In the genomic region with DNA sequence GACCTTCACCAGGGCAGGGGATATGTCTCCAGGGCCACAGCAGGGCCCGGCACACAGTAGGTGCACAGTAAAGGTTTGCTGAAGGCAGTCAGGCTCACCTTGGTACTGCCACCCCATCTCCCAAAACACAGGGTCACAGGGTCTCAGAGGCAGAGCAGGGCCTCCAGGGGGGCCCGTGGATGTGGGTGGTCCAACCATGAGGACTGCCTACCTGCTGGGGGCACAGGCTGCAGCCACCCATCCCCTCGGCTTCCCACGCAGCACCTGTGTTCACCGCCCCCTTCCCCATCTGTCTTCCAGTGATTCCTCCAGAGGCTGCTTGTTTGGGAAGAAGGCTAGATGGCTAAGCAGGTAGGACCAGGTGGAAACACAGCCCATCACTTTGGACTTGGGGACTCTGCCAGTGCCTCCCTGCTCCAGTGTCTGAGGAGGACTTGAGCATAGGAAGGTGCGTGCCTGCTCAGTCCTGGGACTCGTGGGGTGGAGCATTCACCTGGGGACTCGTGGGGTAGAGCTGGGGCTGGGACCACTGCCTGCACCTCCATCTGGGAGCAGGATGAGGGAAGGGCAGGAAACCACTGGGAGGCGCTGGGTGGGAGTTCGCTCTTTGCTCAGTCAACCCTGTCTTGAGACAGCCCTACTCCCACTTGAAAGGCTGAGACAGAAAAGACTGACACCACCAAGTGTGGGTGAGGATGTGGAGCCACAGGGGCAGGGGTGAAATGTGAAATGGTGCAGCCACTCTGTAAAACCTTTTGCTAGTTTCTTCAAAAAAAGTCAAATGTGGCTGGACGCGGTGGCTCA, we compare ENCODE assay signal across 8 cellular contexts. TPM values are rescaled to one million over a fixed set of nuclear protein-coding genes. Genes with fewer than 3 reads are reported as not detected.
A peak's percentile ranks its signal among the peaks of the same experiment; 100 is the strongest.
DNase-seq lines count a peak whose midpoint lies in the region; ATAC-seq, FAIRE-seq and TF ChIP-seq lines count a peak whose summit lies in the region.

No MANE protein-coding gene starts in this region.

- H3K9me3 Mint-ChIP-seq in HFFc6: no peaks in the 10 kb centered on the region
- no peaks in the 10 kb centered on the region for H3K9me3 Mint-ChIP-seq in naive thymus-derived CD4-positive, alpha-beta T cell

- no peaks in the 10 kb centered on the region for H3K36me3 Mint-ChIP-seq in HFFc6 (ENCODE audit: low read depth)
- H3K36me3 Mint-ChIP-seq in naive thymus-derived CD4-positive, alpha-beta T cell: no peaks in the 10 kb centered on the region

- H3K4me3 Mint-ChIP-seq in HFFc6: no peak overlapping the region; the same call in 1 of the 2 replicates
- H3K4me3 Mint-ChIP-seq in naive thymus-derived CD4-positive, alpha-beta T cell: peak overlapping the region in 9 of 10 donors; percentile 13 to 91 (median 40)

- DNase-seq in BE2C (peak; percentile 54), HFFc6 (no peak), caudate nucleus (lab: John Stamatoyannopoulos, UW) (no peak), HTR-8/SVneo (ENCODE audit: insufficient read length, low spot score) (no peak), kidney glomerular epithelial cell (lab: John Stamatoyannopoulos, UW) (no peak), pons (ENCODE audit: low spot score) (no peak)
- DNase-seq in naive thymus-derived CD4-positive, alpha-beta T cell: no peak

- intact Hi-C loops in naive thymus-derived CD4-positive, alpha-beta T cell (cut with micrococcal nuclease): loop anchor here (5.0 kb wide), 3 partner anchors 48 to 487 kb away; no protein-coding TSS in a partner anchor

- H3K27me3 Mint-ChIP-seq in HFFc6 (ENCODE audit: insufficient read depth): peaks cover 3% of the 10 kb centered on the region
- peaks cover 0 to 2% (median 0%) of the 10 kb centered on the region in 5 donors for H3K27me3 Mint-ChIP-seq in naive thymus-derived CD4-positive, alpha-beta T cell

- peak overlapping the region; percentile 41 for H3K27ac ChIP-seq in caudate nucleus (ENCODE audit: low read depth, low read length)
- no peak overlapping the region for H3K27ac ChIP-seq in naive thymus-derived CD4-positive, alpha-beta T cell (ENCODE audit: low read depth, low read length)

- peak overlapping the region; percentile 32 for H3K4me3 ChIP-seq in BE2C (ENCODE audit: low read depth, low read length)
- no peak overlapping the region for H3K4me3 ChIP-seq in naive thymus-derived CD4-positive, alpha-beta T cell (ENCODE audit: low read length)

- ATAC-seq in naive thymus-derived CD4-positive, alpha-beta T cell: no peak
- ATAC-seq in GM19397 (IDR thresholded peaks at IDR 0.05; ENCODE audit: unreplicated experiment): no peak

- peaks cover 14% of the 10 kb centered on the region for H3K4me1 ChIP-seq in BE2C
- H3K4me1 ChIP-seq in naive thymus-derived CD4-positive, alpha-beta T cell (ENCODE audit: control insufficient read depth in 2 of 2, insufficient read depth in 2 of 2, low read length in 2 of 2): peaks cover 5 to 9% of the 10 kb centered on the region in 2 donors

- H3K36me3 ChIP-seq in BE2C: no peaks in the 10 kb centered on the region
- no peaks in the 10 kb centered on the region for H3K36me3 ChIP-seq in naive thymus-derived CD4-positive, alpha-beta T cell (ENCODE audit: control insufficient read depth in 2 of 3, insufficient read depth in 3 of 3, low read length in 3 of 3)

- no peaks in the 10 kb centered on the region for H3K9me3 ChIP-seq in BE2C
- H3K9me3 ChIP-seq in naive thymus-derived CD4-positive, alpha-beta T cell (ENCODE audit: control insufficient read depth in 2 of 3, low read length in 3 of 3): no peaks in the 10 kb centered on the region

- CTCF ChIA-PET in naive thymus-derived CD4-positive, alpha-beta T cell (lab: Charles Lee): no interaction called here

- no peak for FAIRE-seq in HTR-8/SVneo (lab: Jason Lieb, UNC)

- H3K27ac Mint-ChIP-seq in HFFc6: peak overlapping the region; percentile 90
- peak overlapping the region in 1 of 9 donors; percentile 45 for H3K27ac Mint-ChIP-seq in naive thymus-derived CD4-positive, alpha-beta T cell

- TF ChIP-seq CTCF in BE2C (IDR thresholded peaks at IDR 0.05; ENCODE audit: low read depth, low read length): peak; percentile 61
- TF ChIP-seq CTCF in HFFc6 (IDR thresholded peaks at IDR 0.05): peak; percentile 33; the same call in 1 of the 2 replicates

- no peaks in the 10 kb centered on the region for H3K27me3 ChIP-seq in BE2C
- H3K27me3 ChIP-seq in naive thymus-derived CD4-positive, alpha-beta T cell (ENCODE audit: control insufficient read depth in 2 of 2, insufficient read depth in 2 of 2, low read length in 2 of 2): no peaks in the 10 kb centered on the region

- POLR2A ChIA-PET in naive thymus-derived CD4-positive, alpha-beta T cell (lab: Charles Lee): no interaction called here

- H3K4me1 Mint-ChIP-seq in HFFc6 (ENCODE audit: low read depth): peaks cover 40% of the 10 kb centered on the region
- peaks cover 5 to 25% (median 17%) of the 10 kb centered on the region in 7 donors for H3K4me1 Mint-ChIP-seq in naive thymus-derived CD4-positive, alpha-beta T cell

RNA-seq across cellular contexts. Expression of gene PLXND1, which starts 18.8 kb away (rescaled TPM):
- 227 TPM for polyA plus RNA-seq in BE2C (2012; ENCODE audit: insufficient read depth, insufficient read length, low read depth)
- total RNA-seq in HFFc6 (2021; fragmentation: NEBNext Ultra II Directional; extraction: Animal tissue kit (Norgen Biotek cat#: 25700)): 100 to 1,000 TPM in 5 of 6 experiments, 10 to 100 TPM in 1; 86.7 to 118 (median 108) TPM
- total RNA-seq in naive thymus-derived CD4-positive, alpha-beta T cell: 10 to 100 TPM in 2 of 5 experiments, 1 to 10 TPM in 3; 1.9 to 82.5 (median 7.5) TPM
- polyA plus RNA-seq in naive thymus-derived CD4-positive, alpha-beta T cell: under 1 TPM in 1 of 2 donors, not detected in 1; 0.38 TPM
